ENCODE assay signal across 10 cellular contexts in the genomic region with DNA sequence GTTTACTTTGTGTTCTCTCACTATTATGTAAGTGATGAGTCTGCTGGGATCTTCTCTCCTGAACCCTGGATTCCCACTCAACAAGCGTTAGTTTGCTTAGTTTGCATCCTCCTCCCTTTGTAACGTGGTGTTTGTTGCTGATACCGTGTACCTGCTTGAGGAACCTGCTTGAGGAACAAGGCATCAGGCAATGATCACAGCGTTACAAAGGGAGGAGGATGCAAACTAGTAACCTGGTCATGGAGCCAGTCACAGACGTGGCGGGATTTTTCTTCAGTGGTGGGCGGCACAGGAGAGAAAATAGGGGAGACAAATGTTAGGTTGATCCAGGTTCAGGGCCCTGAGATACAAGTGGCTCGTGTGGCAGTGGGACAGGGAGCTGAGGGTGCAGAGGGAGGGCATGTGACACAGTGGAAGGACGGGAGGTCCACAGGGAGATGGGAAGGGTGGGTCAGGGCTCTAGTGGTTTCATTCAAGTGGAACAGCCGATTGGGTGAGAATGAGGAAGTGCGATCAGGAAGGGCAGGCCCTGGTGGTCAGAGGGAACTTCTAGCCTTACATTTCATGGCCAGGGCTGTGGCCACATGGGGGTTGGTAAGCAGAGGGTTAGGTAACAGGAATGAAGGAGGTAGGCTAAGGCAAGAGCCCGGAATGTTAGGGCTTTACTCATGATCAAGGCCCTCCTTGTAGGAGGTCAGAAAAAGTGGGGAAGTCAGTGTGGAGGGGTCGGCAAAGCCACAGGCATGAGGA. TPM values are rescaled to one million over a fixed set of nuclear protein-coding genes. Genes with fewer than 3 reads are reported as not detected.
DNase-seq lines count a peak whose midpoint lies in the region; ATAC-seq and TF ChIP-seq lines count a peak whose summit lies in the region.
"Had no signal": no experiment of that assay in that cellular context is flagged by ENCODE, and none has a peak within 500 bp of the region (broad histone marks: within the 10 kb centered on the region; RNA-seq: fewer than 3 reads in every experiment).

No MANE protein-coding gene starts in this region.

- no peaks in the 10 kb centered on the region for H3K27me3 Mint-ChIP-seq in activated T-cell treated with anti-CD3 and anti-CD28 coated beads, Interleukin-2, amount 50 U/mL, for 4 hours (ENCODE audit: low read depth)
- H3K27me3 Mint-ChIP-seq: effector memory CD8-positive, alpha-beta T cell had no signal

- H3K36me3 ChIP-seq in BLaER1 (no peaks in the 10 kb centered on the region), OCI-LY1 (ENCODE audit: insufficient read depth, low read length) (peaks cover 18% of the 10 kb centered on the region)

- H3K4me3 ChIP-seq in BLaER1 = no peak overlapping the region
- no peak overlapping the region for H3K4me3 ChIP-seq in OCI-LY1 (ENCODE audit: low read depth, low read length, poor library complexity, severe bottlenecking)

- peak overlapping the region; percentile 61 for H3K4me2 ChIP-seq in BLaER1
- peak overlapping the region; percentile 5; the same call in 1 of the 2 replicates for H3K4me2 ChIP-seq in OCI-LY1 (ENCODE audit: low read length)

- no peaks in the 10 kb centered on the region for H3K9me3 Mint-ChIP-seq in activated T-cell treated with anti-CD3 and anti-CD28 coated beads, Interleukin-2, amount 50 U/mL, for 4 hours
- H3K9me3 Mint-ChIP-seq: effector memory CD8-positive, alpha-beta T cell had no signal

- H4K20me1 ChIP-seq in BLaER1 = no peaks in the 10 kb centered on the region
- no peaks in the 10 kb centered on the region for H4K20me1 ChIP-seq in OCI-LY1 (ENCODE audit: insufficient read depth, low read length)

- peaks cover 9% of the 10 kb centered on the region for H3F3A ChIP-seq in OCI-LY1 (ENCODE audit: insufficient read depth, low read length)

- peaks cover 26% of the 10 kb centered on the region; the same call in 1 of the 2 replicates for H3K79me2 ChIP-seq in OCI-LY1 (ENCODE audit: insufficient read depth, low read length)

- no peak overlapping the region for H3K9ac ChIP-seq in BLaER1
- no peak overlapping the region; the same call in 1 of the 2 replicates for H3K9ac ChIP-seq in OCI-LY1 (ENCODE audit: low read length)

- no peak overlapping the region for H3K4me3 Mint-ChIP-seq in activated T-cell treated with anti-CD3 and anti-CD28 coated beads, Interleukin-2, amount 50 U/mL, for 4 hours
- H3K4me3 Mint-ChIP-seq: effector memory CD8-positive, alpha-beta T cell had no signal

- peak overlapping the region; percentile 20; the same call in 1 of the 2 replicates for H3K27ac ChIP-seq in BLaER1
- peak overlapping the region; percentile 49 for H3K27ac ChIP-seq in OCI-LY1 (ENCODE audit: low read depth, low read length, poor library complexity, severe bottlenecking)

- H3K9me3 ChIP-seq in BLaER1 (peaks cover 30% of the 10 kb centered on the region), OCI-LY1 (ENCODE audit: low read length) (no peaks in the 10 kb centered on the region)

- ATAC-seq in HG02588 (IDR thresholded peaks at IDR 0.05; ENCODE audit: unreplicated experiment) = peak; percentile 66
- no peak for ATAC-seq in activated T-cell treated with anti-CD3 and anti-CD28 coated beads, Interleukin-2, amount 50 U/mL, for 4 hours
- ATAC-seq: effector memory CD8-positive, alpha-beta T cell had no signal

- H3K36me3 Mint-ChIP-seq in activated T-cell treated with anti-CD3 and anti-CD28 coated beads, Interleukin-2, amount 50 U/mL, for 4 hours (ENCODE audit: insufficient read depth) = peaks cover 8% of the 10 kb centered on the region

- H3K4me1 ChIP-seq in BLaER1 (peaks cover 22% of the 10 kb centered on the region), OCI-LY1 (ENCODE audit: insufficient read depth, low read length, severe bottlenecking) (peaks cover 38% of the 10 kb centered on the region)

- H3K4me1 Mint-ChIP-seq in activated T-cell treated with anti-CD3 and anti-CD28 coated beads, Interleukin-2, amount 50 U/mL, for 4 hours (ENCODE audit: low read depth) = peaks cover 29% of the 10 kb centered on the region

- no peaks in the 10 kb centered on the region for H3K9me2 ChIP-seq in OCI-LY1 (ENCODE audit: low read depth, low read length)

- DNase-seq in kidney tubule cell (ENCODE audit: low spot score) (peak; percentile 91), cerebellar cortex (ENCODE audit: low spot score) (no peak), SK-N-DZ (ENCODE audit: low spot score) (no peak), NCI-H128 (lab: John Stamatoyannopoulos, UW; ENCODE audit: unreplicated experiment) (no peak)
- DNase-seq in activated T-cell treated with anti-CD3 and anti-CD28 coated beads, Interleukin-2, amount 50 U/mL, for 4 hours = no peak
- DNase-seq: effector memory CD8-positive, alpha-beta T cell; NK-92 treated with Interleukin-12 subunit alpha and Interleukin-12 subunit beta, amount 100 ng/mL, for 24 hours had no signal

- no peak for TF ChIP-seq CTCF in OCI-LY1 (IDR thresholded peaks at IDR 0.05; ENCODE audit: low read length)

- H3K27me3 ChIP-seq in BLaER1 (no peaks in the 10 kb centered on the region), OCI-LY1 (ENCODE audit: insufficient read depth, low read length) (no peaks in the 10 kb centered on the region)

- no peak overlapping the region for H2AFZ ChIP-seq in OCI-LY1 (ENCODE audit: low read length)

RNA-seq across cellular contexts. Expression of a gene that starts 38.0 kb away (rescaled TPM):
- 10 to 100 TPM; 18.5 to 22.6 (median 18.9) TPM for total RNA-seq in activated T-cell treated with anti-CD3 and anti-CD28 coated beads, Interleukin-2, amount 50 U/mL, for 4 hours
- polyA plus RNA-seq in SK-N-DZ (2014; cell fraction: cytosol; rRNA removed) = 1.2 and 3.1 TPM in 2 replicates
- polyA plus RNA-seq in SK-N-DZ (2014; cell fraction: nucleus; rRNA removed) = 1.6 TPM in 2 replicates
